21 cellular contexts compared by ENCODE assay signal in genomic region chr2:231565915-231566594, GRCh38. TPM values are rescaled to one million over a fixed set of nuclear protein-coding genes. Genes with fewer than 3 reads are reported as not detected.
"Had no signal": no experiment of that assay in that cellular context is flagged by ENCODE, and none has a peak within 500 bp of the region (broad histone marks: within the 10 kb centered on the region; RNA-seq: fewer than 3 reads in every experiment).

No MANE protein-coding gene starts in this region.

- H3K27ac ChIP-seq: gastrocnemius medialis, heart left ventricle, ovary, thoracic aorta had no signal

- H3K4me1 ChIP-seq: gastrocnemius medialis, heart left ventricle had no signal

- H3K27me3 ChIP-seq: gastrocnemius medialis, heart left ventricle, ovary had no signal

- H3K36me3 ChIP-seq: gastrocnemius medialis, heart left ventricle, ovary, thoracic aorta had no signal

- H3K9me3 ChIP-seq: gastrocnemius medialis, heart left ventricle, mucosa of descending colon, ovary, thoracic aorta had no signal

- FAIRE-seq: bronchial epithelial cell had no signal

- ATAC-seq: esophagus mucosa; gastrocnemius medialis; heart left ventricle; left ventricle myocardium superior; mucosa of descending colon; sciatic nerve; stimulated activated naive B cell treated with anti-CD40 and anti-IgM and Interleukin-4, amounts not matched to agents 10 μg/mL and 1 μg/mL and 100 μg/mL, for 72 hours had no signal

- H3K4me2 ChIP-seq: smooth muscle cell had no signal

- DNase-seq: activated CD4-positive, alpha-beta T cell treated with anti-CD3 and anti-CD28 coated beads, Interleukin-2, amount 50 U/mL, for 4 hours; activated T-cell treated with anti-CD3 and anti-CD28 coated beads for 4 hours; cerebellar nuclear complex; effector CD8-positive, alpha-beta T cell; gastrocnemius medialis; left ventricle myocardium superior; mucosa of descending colon; naive B cell; ovary; stimulated activated CD4-positive, alpha-beta T cell treated with anti-CD3 and anti-CD28 coated beads, Interleukin-4, amount 100 ng/mL, for 4 hours; stimulated activated naive B cell treated with anti-CD40 and anti-IgM and Interleukin-4, amounts not matched to agents 10 μg/mL and 1 μg/mL and 100 μg/mL, for 72 hours had no signal

- H3K4me3 ChIP-seq: gastrocnemius medialis, heart left ventricle, mucosa of descending colon, ovary, smooth muscle cell, thoracic aorta had no signal

RNA-seq across cellular contexts. Expression of gene TEX44, which starts 26.6 kb away (rescaled TPM):
- total RNA-seq: bronchial epithelial cell; esophagus mucosa; gastrocnemius medialis; heart left ventricle; left ventricle myocardium superior; mucosa of descending colon; neural crest cell; ovary; pulmonary artery endothelial cell; sciatic nerve; smooth muscle cell; T-helper 2 cell treated with Interferon-gamma antibody and Interleukin-4, amounts not matched to agents 100 ng/mL and 5 ng/mL, for 36 hours; thoracic aorta; ureter had no signal
- polyA plus RNA-seq: heart left ventricle, ovary, smooth muscle cell had no signal

RNA-seq across cellular contexts. Expression of gene NMUR1, which starts 35.8 kb away (rescaled TPM):
- total RNA-seq: bronchial epithelial cell, left ventricle myocardium superior, neural crest cell, pulmonary artery endothelial cell, smooth muscle cell had no signal
- polyA plus RNA-seq: smooth muscle cell had no signal
